27 cellular contexts compared by ENCODE assay signal in genomic region chr16:51164574-51164973, GRCh38. TPM values are rescaled to one million over a fixed set of nuclear protein-coding genes. Genes with fewer than 3 reads are reported as not detected.
"Had no signal": no experiment of that assay in that cellular context is flagged by ENCODE, and none has a peak within 500 bp of the region (broad histone marks: within the 10 kb centered on the region; RNA-seq: fewer than 3 reads in every experiment).

No MANE protein-coding gene starts in this region.

- H3K9me3 Mint-ChIP-seq: dendritic cell treated with granulocyte-macrophage colony-stimulating factor and Interleukin-4, amounts not matched to agents 40 ng/mL and 50 ng/mL, for 4 days; mesothelial cell of epicardium; stimulated activated naive CD8-positive, alpha-beta T cell treated with anti-CD3 and anti-CD28 coated beads, Interleukin-15, amount 100 ng/mL, for 72 hours; type B pancreatic cell had no signal

- H3K27me3 Mint-ChIP-seq: stimulated activated naive CD8-positive, alpha-beta T cell treated with anti-CD3 and anti-CD28 coated beads, Interleukin-15, amount 100 ng/mL, for 72 hours had no signal

- H3K36me3 Mint-ChIP-seq: mesothelial cell of epicardium; naive thymus-derived CD4-positive, alpha-beta T cell; neural progenitor cell; type B pancreatic cell had no signal

- H3K4me3 Mint-ChIP-seq: dendritic cell treated with granulocyte-macrophage colony-stimulating factor and Interleukin-4, amounts not matched to agents 40 ng/mL and 50 ng/mL, for 4 days; endodermal cell; mesothelial cell of epicardium; naive thymus-derived CD4-positive, alpha-beta T cell; nephron; neural progenitor cell; stimulated activated naive CD8-positive, alpha-beta T cell treated with anti-CD3 and anti-CD28 coated beads, Interleukin-15, amount 100 ng/mL, for 72 hours; type B pancreatic cell had no signal

- H3K4me3 ChIP-seq: gastrocnemius medialis, heart left ventricle, left lung, neural progenitor cell, smooth muscle cell, thyroid gland had no signal

- DNase-seq: effector CD8-positive, alpha-beta T cell; endodermal cell; gastrocnemius medialis; heart left ventricle; hippocampal formation; left cardiac atrium; left lung; naive thymus-derived CD4-positive, alpha-beta T cell; stimulated activated CD4-positive, alpha-beta T cell treated with anti-CD3 and anti-CD28 coated beads, Interleukin-12 subunit alpha, Interleukin-12 subunit beta, amount 100 ng/mL, for 4 hours; stimulated activated CD4-positive, alpha-beta T cell treated with anti-CD3 and anti-CD28 coated beads, Interleukin-1b, Interleukin-23, amount 100 ng/mL, for 48 hours; stimulated activated CD4-positive, alpha-beta T cell treated with anti-CD3 and anti-CD28 coated beads, Interleukin-4, amount 100 ng/mL, for 1 hour; stimulated activated CD8-positive, alpha-beta memory T cell treated with anti-CD3 and anti-CD28 coated beads, Interleukin-4, amount 100 ng/mL, for 48 hours; stimulated activated naive CD4-positive, alpha-beta T cell; stimulated activated naive CD8-positive, alpha-beta T cell treated with anti-CD3 and anti-CD28 coated beads, Interleukin-15, amount 100 ng/mL, for 72 hours; thyroid gland had no signal

- H3K9me3 ChIP-seq: gastrocnemius medialis, heart left ventricle, left lung, thyroid gland had no signal

- ATAC-seq: esophagus mucosa; gastrocnemius medialis; heart left ventricle; left lung; naive thymus-derived CD4-positive, alpha-beta T cell; sciatic nerve; stimulated activated naive CD8-positive, alpha-beta T cell treated with anti-CD3 and anti-CD28 coated beads, Interleukin-15, amount 100 ng/mL, for 72 hours had no signal

- H3K27me3 ChIP-seq: neural progenitor cell, thyroid gland had no signal

- H3K27ac Mint-ChIP-seq: dendritic cell treated with granulocyte-macrophage colony-stimulating factor and Interleukin-4, amounts not matched to agents 40 ng/mL and 50 ng/mL, for 4 days; endodermal cell; mesothelial cell of epicardium; naive thymus-derived CD4-positive, alpha-beta T cell; nephron; neural progenitor cell; progenitor cell of endocrine pancreas; stimulated activated naive CD8-positive, alpha-beta T cell treated with anti-CD3 and anti-CD28 coated beads, Interleukin-15, amount 100 ng/mL, for 72 hours; type B pancreatic cell had no signal

- H3K4me1 ChIP-seq: gastrocnemius medialis, heart left ventricle, left lung had no signal

- H3K27ac ChIP-seq: epithelial cell of prostate, gastrocnemius medialis, heart left ventricle, left lung, neural progenitor cell, parathyroid adenoma, thyroid gland had no signal

- H3K4me1 Mint-ChIP-seq: naive thymus-derived CD4-positive, alpha-beta T cell; nephron; stimulated activated naive CD8-positive, alpha-beta T cell treated with anti-CD3 and anti-CD28 coated beads, Interleukin-15, amount 100 ng/mL, for 72 hours had no signal

- H3K36me3 ChIP-seq: gastrocnemius medialis, heart left ventricle, left lung, neural progenitor cell, thyroid gland had no signal

RNA-seq across cellular contexts. Expression of gene SALL1, which starts 13.5 kb away (rescaled TPM):
- total RNA-seq: esophagus mucosa; left lung; lung microvascular endothelial cell; naive thymus-derived CD4-positive, alpha-beta T cell had no signal
- polyA plus RNA-seq: naive thymus-derived CD4-positive, alpha-beta T cell had no signal
